ENCODE assay signal across 14 cellular contexts in genomic region chr7:76997381-76998262, GRCh38. TPM values are rescaled to one million over a fixed set of nuclear protein-coding genes. Genes with fewer than 3 reads are reported as not detected.
DNase-seq lines count a peak whose midpoint lies in the region; ATAC-seq and TF ChIP-seq lines count a peak whose summit lies in the region.
"Had no signal": no experiment of that assay in that cellular context is flagged by ENCODE, and none has a peak within 500 bp of the region (broad histone marks: within the 10 kb centered on the region; RNA-seq: fewer than 3 reads in every experiment).

No MANE protein-coding gene starts in this region.

- no peak for DNase-seq in activated CD4-positive, alpha-beta T cell treated with anti-CD3 and anti-CD28 coated beads, Interleukin-2, amount 10 ng/mL, durations not matched to agents 7 days and 5 days
- no peak for DNase-seq in activated CD4-positive, alpha-beta T cell treated with anti-CD3 and anti-CD28 coated beads for 1 hour
- DNase-seq in NB4 (ENCODE audit: low read depth) = peak; percentile 18
- no peak for DNase-seq in heart right ventricle
- DNase-seq in sigmoid colon = peak; percentile 66
- no peak for DNase-seq in activated gamma-delta T cell (lab: John Stamatoyannopoulos, UW)
- DNase-seq: activated CD4-positive, alpha-beta T cell treated with anti-CD3 and anti-CD28 coated beads for 48 hours; GOT3; NCI-H1436 treated with DMSO at 0.1 percent for 48 hours; SJCRH30; thyroid gland had no signal

- peak overlapping the region; percentile 36 for H3K27ac Mint-ChIP-seq in activated CD4-positive, alpha-beta T cell treated with anti-CD3 and anti-CD28 coated beads, Interleukin-2, amount 10 ng/mL, durations not matched to agents 7 days and 5 days
- H3K27ac Mint-ChIP-seq: IgD-negative memory B cell had no signal

- peaks cover 4% of the 10 kb centered on the region for H3K4me1 Mint-ChIP-seq in activated CD4-positive, alpha-beta T cell treated with anti-CD3 and anti-CD28 coated beads, Interleukin-2, amount 10 ng/mL, durations not matched to agents 7 days and 5 days

- H3K36me3 Mint-ChIP-seq in activated CD4-positive, alpha-beta T cell treated with anti-CD3 and anti-CD28 coated beads, Interleukin-2, amount 10 ng/mL, durations not matched to agents 7 days and 5 days (ENCODE audit: low read depth) = no peaks in the 10 kb centered on the region

- no peak for TF ChIP-seq POLR2A in NB4 (IDR thresholded peaks at IDR 0.05; ENCODE audit: extremely low read depth, insufficient read length)
- no peak for TF ChIP-seq POLR2A in sigmoid colon (IDR thresholded peaks at IDR 0.05)

- TF ChIP-seq CTCF in NB4 (IDR thresholded peaks at IDR 0.05; ENCODE audit: low read depth, low read length) = no peak
- TF ChIP-seq CTCF in heart right ventricle (IDR thresholded peaks at IDR 0.05) = no peak
- TF ChIP-seq CTCF in sigmoid colon (IDR thresholded peaks at IDR 0.05) = no peak

- no peaks in the 10 kb centered on the region for H3K9me3 Mint-ChIP-seq in activated CD4-positive, alpha-beta T cell treated with anti-CD3 and anti-CD28 coated beads, Interleukin-2, amount 10 ng/mL, durations not matched to agents 7 days and 5 days
- H3K9me3 Mint-ChIP-seq: IgD-negative memory B cell had no signal

- CTCF ChIA-PET in activated CD4-positive, alpha-beta T cell treated with anti-CD3 and anti-CD28 coated beads, Interleukin-2, amount 10 ng/mL, durations not matched to agents 7 days and 5 days (lab: Charles Lee) = no interaction called here

- no peaks in the 10 kb centered on the region for H3K9me3 ChIP-seq in heart right ventricle
- H3K9me3 ChIP-seq in sigmoid colon = no peaks in the 10 kb centered on the region
- H3K9me3 ChIP-seq: SJCRH30, thyroid gland had no signal

- peaks cover 0 to 16% (median 0%) of the 10 kb centered on the region in 9 donors for H3K36me3 ChIP-seq in heart right ventricle
- peaks cover 0 to 8% (median 1%) of the 10 kb centered on the region in 4 donors for H3K36me3 ChIP-seq in sigmoid colon
- H3K36me3 ChIP-seq: SJCRH30 had no signal

- intact Hi-C loops in heart right ventricle (cut with DNase I) (loop anchor here in 1 of 10 donors (10.0 kb wide), 1 partner anchor 493 kb away; no protein-coding TSS in a partner anchor), sigmoid colon (cut with DNase I) (loop anchor here (10.0 kb wide), 1 partner anchor 493 kb away; no protein-coding TSS in a partner anchor)

- no peaks in the 10 kb centered on the region for H3K4me1 ChIP-seq in heart right ventricle
- no peaks in the 10 kb centered on the region for H3K4me1 ChIP-seq in sigmoid colon
- H3K4me1 ChIP-seq: SJCRH30, thyroid gland had no signal

- H3K27me3 Mint-ChIP-seq in activated CD4-positive, alpha-beta T cell treated with anti-CD3 and anti-CD28 coated beads, Interleukin-2, amount 10 ng/mL, durations not matched to agents 7 days and 5 days = no peaks in the 10 kb centered on the region
- H3K27me3 Mint-ChIP-seq: IgD-negative memory B cell had no signal

- H3K4me3 ChIP-seq in NB4 (ENCODE audit: low read depth, low read length) (no peak overlapping the region), heart right ventricle (no peak overlapping the region), sigmoid colon (no peak overlapping the region)
- H3K4me3 ChIP-seq: SJCRH30, thyroid gland had no signal

- no peak overlapping the region for H3K4me3 Mint-ChIP-seq in activated CD4-positive, alpha-beta T cell treated with anti-CD3 and anti-CD28 coated beads, Interleukin-2, amount 10 ng/mL, durations not matched to agents 7 days and 5 days
- H3K4me3 Mint-ChIP-seq: IgD-negative memory B cell had no signal

- ATAC-seq in heart right ventricle = peak in 5 of 8 donors; percentile 14 to 53 (median 27)
- no peak for ATAC-seq in GM21515 (IDR thresholded peaks at IDR 0.05; ENCODE audit: unreplicated experiment)
- no peak for ATAC-seq in GM21423 (IDR thresholded peaks at IDR 0.05; ENCODE audit: unreplicated experiment)

- H3K27ac ChIP-seq in heart right ventricle (no peak overlapping the region), sigmoid colon (no peak overlapping the region)
- H3K27ac ChIP-seq: SJCRH30, thyroid gland had no signal

- WGBS in heart right ventricle, 2 donors = 75 to 88% methylated on average over 4 of the region's 4 CpGs
- 79 to 85% methylated on average over 4 of the region's 4 CpGs for WGBS in sigmoid colon, 2 donors

- POLR2A ChIA-PET in activated CD4-positive, alpha-beta T cell treated with anti-CD3 and anti-CD28 coated beads, Interleukin-2, amount 10 ng/mL, durations not matched to agents 7 days and 5 days (lab: Charles Lee) = no interaction called here

- H3K27me3 ChIP-seq in heart right ventricle (no peaks in the 10 kb centered on the region), sigmoid colon (no peaks in the 10 kb centered on the region)
- H3K27me3 ChIP-seq: SJCRH30, thyroid gland had no signal

- no peak for TF ChIP-seq EP300 in sigmoid colon (IDR thresholded peaks at IDR 0.05)

RNA-seq across cellular contexts. Expression of gene SPDYE17, which starts 34.5 kb away (rescaled TPM):
- total RNA-seq in activated CD4-positive, alpha-beta T cell treated with anti-CD3 and anti-CD28 coated beads, Interleukin-2, amount 10 ng/mL, durations not matched to agents 7 days and 5 days = not detected
- not detected for total RNA-seq in heart right ventricle
- not detected for polyA plus RNA-seq in heart right ventricle
- total RNA-seq in sigmoid colon = not detected
- not detected for polyA plus RNA-seq in sigmoid colon
- total RNA-seq: SJCRH30, thyroid gland had no signal
- polyA plus RNA-seq: IgD-negative memory B cell had no signal

Comparison
In these comparisons a context has a peak if more than half of its experiments do, and no peak if none do; other contexts are left out.
1. DNase-seq: peak in NB4 (single experiment) and sigmoid colon (single experiment); none in activated CD4-positive, alpha-beta T cell treated with anti-CD3 and anti-CD28 coated beads, Interleukin-2, amount 10 ng/mL, durations not matched to agents 7 days and 5 days (single experiment), activated CD4-positive, alpha-beta T cell treated with anti-CD3 and anti-CD28 coated beads for 1 hour (single experiment), heart right ventricle (0 of 2) and activated gamma-delta T cell (single experiment).
2. ATAC-seq: peak in heart right ventricle (5 of 8); none in GM21515 (single experiment) and GM21423 (single experiment).